8 cellular contexts compared by ENCODE assay signal in genomic region chr6:39530201-39530759, GRCh38.
DNase-seq lines count a peak whose midpoint lies in the region; ATAC-seq and TF ChIP-seq lines count a peak whose summit lies in the region.

No MANE protein-coding gene starts in this region.

- intact Hi-C loops in upper lobe of right lung (cut with DNase I): no loop called here

- H3K27me3 ChIP-seq in upper lobe of right lung: no peaks in the 10 kb centered on the region

- peak; percentile 17 for TF ChIP-seq POLR2A in GM19099 (IDR thresholded peaks at IDR 0.05; ENCODE audit: extremely low read depth, insufficient read length, low read depth)

- no peaks in the 10 kb centered on the region for H3K4me1 ChIP-seq in upper lobe of right lung

- H3K9me3 Mint-ChIP-seq in activated CD8-positive, alpha-beta memory T cell treated with anti-CD3 and anti-CD28 coated beads, Interleukin-2, amount 10 ng/mL, durations not matched to agents 7 days and 5 days (ENCODE audit: low read depth): no peaks in the 10 kb centered on the region

- no peaks in the 10 kb centered on the region for H3K36me3 Mint-ChIP-seq in activated CD8-positive, alpha-beta memory T cell treated with anti-CD3 and anti-CD28 coated beads, Interleukin-2, amount 10 ng/mL, durations not matched to agents 7 days and 5 days

- DNase-seq in AG10803 (ENCODE audit: low read depth) (peak; percentile 49), cardiac fibroblast (ENCODE audit: low read depth in 2 of 2) (peak; percentile 22 to 36), upper lobe of right lung (no peak), NCI-H2107 treated with DMSO at 0.1 percent for 48 hours (lab: John Stamatoyannopoulos, UW; ENCODE audit: unreplicated experiment) (no peak), NCI-H748 (lab: John Stamatoyannopoulos, UW; ENCODE audit: unreplicated experiment) (no peak)
- no peak for DNase-seq in activated CD8-positive, alpha-beta memory T cell treated with anti-CD3 and anti-CD28 coated beads, Interleukin-2, amount 10 ng/mL, durations not matched to agents 7 days and 5 days

- no peak overlapping the region for H3K4me3 Mint-ChIP-seq in activated CD8-positive, alpha-beta memory T cell treated with anti-CD3 and anti-CD28 coated beads, Interleukin-2, amount 10 ng/mL, durations not matched to agents 7 days and 5 days

- CTCF ChIA-PET in activated CD8-positive, alpha-beta memory T cell treated with anti-CD3 and anti-CD28 coated beads, Interleukin-2, amount 10 ng/mL, durations not matched to agents 7 days and 5 days (lab: Charles Lee): no interaction called here

- no peaks in the 10 kb centered on the region for H3K36me3 ChIP-seq in upper lobe of right lung

- peak overlapping the region; percentile 4 for H3K27ac ChIP-seq in upper lobe of right lung

- H3K27ac Mint-ChIP-seq in activated CD8-positive, alpha-beta memory T cell treated with anti-CD3 and anti-CD28 coated beads, Interleukin-2, amount 10 ng/mL, durations not matched to agents 7 days and 5 days: no peak overlapping the region

- TF ChIP-seq CTCF in AG10803 (conservative IDR thresholded peaks at IDR 0.05; ENCODE audit: low read length): no peak
- TF ChIP-seq CTCF in cardiac fibroblast (IDR thresholded peaks at IDR 0.05; ENCODE audit: low read depth, low read length): no peak
- TF ChIP-seq CTCF in upper lobe of right lung (IDR thresholded peaks at IDR 0.05): no peak

- ATAC-seq in HG03108 (IDR thresholded peaks at IDR 0.05; ENCODE audit: unreplicated experiment): peak; percentile 96
- no peak for ATAC-seq in upper lobe of right lung
- ATAC-seq in activated CD8-positive, alpha-beta memory T cell treated with anti-CD3 and anti-CD28 coated beads, Interleukin-2, amount 10 ng/mL, durations not matched to agents 7 days and 5 days: no peak

- H3K4me1 Mint-ChIP-seq in activated CD8-positive, alpha-beta memory T cell treated with anti-CD3 and anti-CD28 coated beads, Interleukin-2, amount 10 ng/mL, durations not matched to agents 7 days and 5 days: no peaks in the 10 kb centered on the region

- H3K9me3 ChIP-seq in upper lobe of right lung: no peaks in the 10 kb centered on the region

- peaks cover 18% of the 10 kb centered on the region for H3K27me3 Mint-ChIP-seq in activated CD8-positive, alpha-beta memory T cell treated with anti-CD3 and anti-CD28 coated beads, Interleukin-2, amount 10 ng/mL, durations not matched to agents 7 days and 5 days

- H3K4me3 ChIP-seq in AG10803 (ENCODE audit: low read length): peak overlapping the region; percentile 15; the same call in 1 of the 2 replicates
- H3K4me3 ChIP-seq in cardiac fibroblast (replicated peaks in 1 of 2; ENCODE audit: low read depth in 2 of 2, low read length in 2 of 2): no peak overlapping the region
- H3K4me3 ChIP-seq in upper lobe of right lung: no peak overlapping the region

Comparison
In these comparisons a context has a peak if more than half of its experiments do, and no peak if none do; other contexts are left out.
1. DNase-seq: peak in AG10803 (single experiment) and cardiac fibroblast (2 of 2); none in upper lobe of right lung (single experiment), activated CD8-positive, alpha-beta memory T cell treated with anti-CD3 and anti-CD28 coated beads, Interleukin-2, amount 10 ng/mL, durations not matched to agents 7 days and 5 days (single experiment), NCI-H2107 treated with DMSO at 0.1 percent for 48 hours (single experiment) and NCI-H748 (single experiment).